20 cellular contexts compared by ENCODE assay signal in the genomic region with DNA sequence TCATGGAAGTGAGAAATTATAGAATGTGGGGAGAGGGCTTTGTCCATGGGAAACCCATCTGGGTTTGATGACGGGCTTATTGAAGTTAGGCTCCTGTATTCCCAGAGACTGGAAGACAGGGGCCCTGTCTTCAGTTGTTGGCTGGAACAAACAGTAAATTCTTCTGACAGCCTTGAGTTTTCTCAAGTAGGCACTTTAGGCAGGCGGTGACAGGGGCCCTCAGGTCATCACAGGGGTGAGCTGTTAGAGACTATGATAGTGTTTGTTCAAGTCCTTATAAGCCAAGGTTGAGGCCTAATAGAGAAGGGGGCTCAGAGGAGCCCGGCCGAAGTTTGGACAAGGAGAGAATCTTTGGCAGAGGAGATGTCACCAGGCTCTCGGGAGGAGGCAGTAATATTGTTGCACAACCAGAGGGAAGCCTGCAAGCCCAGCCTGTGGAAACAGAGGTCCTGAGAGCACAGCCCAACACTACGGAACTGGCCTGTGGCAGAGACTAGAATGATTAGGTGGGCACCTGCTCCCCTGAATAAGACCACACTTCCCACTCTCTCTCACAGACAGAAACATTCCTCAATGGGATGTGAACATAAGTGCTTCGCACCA. TPM values are rescaled to one million over a fixed set of nuclear protein-coding genes. Genes with fewer than 3 reads are reported as not detected.
"Had no signal": no experiment of that assay in that cellular context is flagged by ENCODE, and none has a peak within 500 bp of the region (broad histone marks: within the 10 kb centered on the region; RNA-seq: fewer than 3 reads in every experiment).

No MANE protein-coding gene starts in this region.

- H3K27me3 ChIP-seq: neural progenitor cell, ovary, thyroid gland, vagina had no signal

- H3K27ac ChIP-seq: hepatocyte, neural progenitor cell, ovary, thyroid gland, vagina had no signal

- H3K4me1 ChIP-seq: neural progenitor cell, vagina had no signal

- H3K9me3 ChIP-seq: ovary, thyroid gland, vagina had no signal

- ATAC-seq: activated T-helper 17 cell treated with anti-CD3 and anti-CD28 coated beads, Interleukin-2, amount 50 U/mL, for 72 hours; stimulated activated memory B cell treated with anti-CD40 and anti-IgM and Interleukin-4, amounts not matched to agents 10 μg/mL and 1 μg/mL and 100 μg/mL, for 72 hours had no signal

- DNase-seq: activated CD4-positive, CD25-positive, alpha-beta regulatory T cell; activated naive CD4-positive, alpha-beta T cell treated with Interleukin-2 at 50 U/mL for 16 hours; aorta; endodermal cell; midbrain; ovary; stimulated activated CD4-positive, alpha-beta T cell treated with anti-CD3 and anti-CD28 coated beads, Interleukin-2, amount 100 ng/mL, for 48 hours; thyroid gland had no signal

- H3K36me3 ChIP-seq: neural progenitor cell, ovary, thyroid gland, vagina had no signal

- H3K4me3 ChIP-seq: hepatocyte, lung, neural progenitor cell, ovary, thyroid gland, vagina had no signal

RNA-seq across cellular contexts. Expression of a gene that starts 56.6 kb away (rescaled TPM):
- total RNA-seq: vagina had no signal

RNA-seq across cellular contexts. Expression of a gene that starts 56.6 kb away (rescaled TPM):
- total RNA-seq: activated T-helper 17 cell treated with anti-CD3 and anti-CD28 coated beads, Interleukin-2, amount 50 U/mL, for 72 hours; aorta; chondrocyte; dermis microvascular lymphatic vessel endothelial cell; hepatocyte; lung; myocyte; ovary; renal cortical epithelial cell; skeletal muscle tissue; T-helper 2 cell treated with Interferon-gamma antibody and Interleukin-4, amounts not matched to agents 100 ng/mL and 5 ng/mL, for 36 hours; thyroid gland; vagina had no signal
